8 cellular contexts compared by ENCODE assay signal in the genomic region with DNA sequence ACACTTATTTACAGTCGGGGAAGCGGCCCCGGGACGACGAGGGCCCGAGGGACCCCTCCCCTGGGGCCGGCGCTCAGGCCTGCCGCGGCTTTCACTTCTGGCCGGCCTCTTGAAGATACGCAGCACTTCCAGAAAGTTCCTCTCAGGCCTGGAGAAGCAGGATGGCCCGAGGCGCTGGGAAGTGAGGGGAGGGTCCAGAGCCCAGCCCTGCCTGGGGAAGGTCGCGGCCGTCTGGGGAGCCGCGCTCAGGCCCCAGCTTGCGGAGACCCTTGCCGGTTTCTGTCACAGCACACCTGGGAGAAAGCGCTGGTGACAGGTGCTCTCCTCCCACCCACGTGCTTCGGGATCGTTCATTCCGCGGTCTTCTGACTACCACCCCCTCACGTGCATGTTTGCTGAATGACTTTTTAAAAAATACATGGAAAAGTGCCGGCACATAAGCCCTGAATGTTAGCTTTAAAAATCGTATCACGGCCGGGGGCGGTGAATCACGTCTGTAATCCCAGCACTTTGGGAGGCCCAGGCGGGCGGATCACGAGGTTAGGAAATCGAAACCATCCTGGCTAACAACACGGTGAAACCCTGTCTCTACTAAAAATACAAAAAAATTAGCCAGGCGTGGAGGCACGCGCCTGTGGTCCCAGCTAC. TPM values are rescaled to one million over a fixed set of nuclear protein-coding genes. Genes with fewer than 3 reads are reported as not detected.
DNase-seq lines count a peak whose midpoint lies in the region; ATAC-seq and TF ChIP-seq lines count a peak whose summit lies in the region.

No MANE protein-coding gene starts in this region.

- H3K4me2 ChIP-seq in osteoblast (ENCODE audit: insufficient read depth, low read length), result peak overlapping the region; percentile 86

- H2AFZ ChIP-seq in osteoblast (ENCODE audit: low read length), result peak overlapping the region; percentile 95

- no peak for TF ChIP-seq CTCF in fibroblast of pulmonary artery (IDR thresholded peaks at IDR 0.05; ENCODE audit: low read length, missing control alignments)
- no peak for TF ChIP-seq CTCF in osteoblast (IDR thresholded peaks at IDR 0.05; ENCODE audit: extremely low read depth, low read depth, low read length)

- peaks cover 25% of the 10 kb centered on the region for H4K20me1 ChIP-seq in osteoblast (ENCODE audit: insufficient read depth, low read length)

- H3K27ac ChIP-seq in osteoblast (ENCODE audit: low read depth, low read length), result peak overlapping the region; percentile 97

- H3K9me3 ChIP-seq in osteoblast (ENCODE audit: low read depth, low read length), result no peaks in the 10 kb centered on the region

- H3K4me3 ChIP-seq in fibroblast of pulmonary artery (replicated peaks; ENCODE audit: low read depth, low read length) (peak overlapping the region; percentile 94), osteoblast (ENCODE audit: insufficient read depth, low read length) (peak overlapping the region; percentile 83)

- no peak for ATAC-seq in HG03442 (IDR thresholded peaks at IDR 0.05; ENCODE audit: unreplicated experiment)
- no peak for ATAC-seq in HG02798 (IDR thresholded peaks at IDR 0.05; ENCODE audit: poor library complexity, unreplicated experiment)

- H3K4me1 Mint-ChIP-seq in activated CD4-positive, alpha-beta T cell treated with anti-CD3 and anti-CD28 coated beads, Interleukin-2, amount 10 ng/mL, durations not matched to agents 24 days and 14 days, result peaks cover 32% of the 10 kb centered on the region

- peaks cover 20% of the 10 kb centered on the region for H3K36me3 ChIP-seq in osteoblast (ENCODE audit: insufficient read depth, low read length)

- peaks cover 45% of the 10 kb centered on the region for H3K79me2 ChIP-seq in osteoblast (ENCODE audit: insufficient read depth, low read length)

- peak; percentile 3 for DNase-seq in activated T-cell treated with anti-CD3 and anti-CD28 coated beads for 1 hour (ENCODE audit: low read depth)
- no peak for DNase-seq in activated T-cell treated with anti-CD3 and anti-CD28 coated beads, Interleukin-2, amount 50 U/mL, for 1 hour
- DNase-seq in activated CD4-positive, alpha-beta T cell treated with anti-CD3 and anti-CD28 coated beads, Interleukin-2, amount 10 ng/mL, durations not matched to agents 24 days and 14 days, result no peak
- DNase-seq in fibroblast of pulmonary artery (ENCODE audit: low read depth), result no peak
- DNase-seq in osteoblast (ENCODE audit: insufficient read length, low spot score, missing footprints), result peak; percentile 91
- no peak for DNase-seq in GDM1 (lab: John Stamatoyannopoulos, UW)

- peaks cover 21% of the 10 kb centered on the region for H3K4me1 ChIP-seq in osteoblast (ENCODE audit: insufficient read depth, low read length)

- peak overlapping the region; percentile 86 for H3K27ac Mint-ChIP-seq in activated CD4-positive, alpha-beta T cell treated with anti-CD3 and anti-CD28 coated beads, Interleukin-2, amount 10 ng/mL, durations not matched to agents 24 days and 14 days

- intact Hi-C loops in activated CD4-positive, alpha-beta T cell treated with anti-CD3 and anti-CD28 coated beads, Interleukin-2, amount 10 ng/mL, durations not matched to agents 24 days and 14 days (cut with micrococcal nuclease), result loop anchor here (1.0 to 10.0 kb wide), 7 partner anchors 40 to 1051 kb away; partner anchors contain the start of genes ASB7, LINS1, SELENOS and SNRPA1

- no peaks in the 10 kb centered on the region for H3K27me3 ChIP-seq in osteoblast (ENCODE audit: insufficient read depth, low read length)

- H3K36me3 Mint-ChIP-seq in activated CD4-positive, alpha-beta T cell treated with anti-CD3 and anti-CD28 coated beads, Interleukin-2, amount 10 ng/mL, durations not matched to agents 24 days and 14 days (ENCODE audit: low read depth), result peaks cover 31% of the 10 kb centered on the region

- peak overlapping the region; percentile 86 for H3K4me3 Mint-ChIP-seq in activated CD4-positive, alpha-beta T cell treated with anti-CD3 and anti-CD28 coated beads, Interleukin-2, amount 10 ng/mL, durations not matched to agents 24 days and 14 days

- H3K27me3 Mint-ChIP-seq in activated CD4-positive, alpha-beta T cell treated with anti-CD3 and anti-CD28 coated beads, Interleukin-2, amount 10 ng/mL, durations not matched to agents 24 days and 14 days, result no peaks in the 10 kb centered on the region

- no peaks in the 10 kb centered on the region for H3K9me3 Mint-ChIP-seq in activated CD4-positive, alpha-beta T cell treated with anti-CD3 and anti-CD28 coated beads, Interleukin-2, amount 10 ng/mL, durations not matched to agents 24 days and 14 days

RNA-seq across cellular contexts. Expression of gene TM2D3, which starts 0.7 kb away (rescaled TPM):
- total RNA-seq in activated CD4-positive, alpha-beta T cell treated with anti-CD3 and anti-CD28 coated beads, Interleukin-2, amount 10 ng/mL, durations not matched to agents 24 days and 14 days, result 56.2 and 62.7 TPM in 2 replicates
- 31.8 and 32.6 TPM in 2 replicates for total RNA-seq in osteoblast

Comparison
In these comparisons a context has a peak if more than half of its experiments do, and no peak if none do; other contexts are left out.
1. DNase-seq: peak in activated T-cell treated with anti-CD3 and anti-CD28 coated beads for 1 hour (single experiment) and osteoblast (single experiment); none in activated T-cell treated with anti-CD3 and anti-CD28 coated beads, Interleukin-2, amount 50 U/mL, for 1 hour (single experiment), activated CD4-positive, alpha-beta T cell treated with anti-CD3 and anti-CD28 coated beads, Interleukin-2, amount 10 ng/mL, durations not matched to agents 24 days and 14 days (single experiment), fibroblast of pulmonary artery (single experiment) and GDM1 (single experiment).